17 cellular contexts compared by ENCODE assay signal in genomic region chr12:26152507-26153102, GRCh38. TPM values are rescaled to one million over a fixed set of nuclear protein-coding genes. Genes with fewer than 3 reads are reported as not detected.
DNase-seq lines count a peak whose midpoint lies in the region; ATAC-seq, FAIRE-seq and TF ChIP-seq lines count a peak whose summit lies in the region.
"Had no signal": no experiment of that assay in that cellular context is flagged by ENCODE, and none has a peak within 500 bp of the region (broad histone marks: within the 10 kb centered on the region; RNA-seq: fewer than 3 reads in every experiment).

No MANE protein-coding gene starts in this region.

- TF ChIP-seq EP300 in A549 (IDR thresholded peaks at IDR 0.05): no peak
- no peak for TF ChIP-seq EP300 in tibial nerve (IDR thresholded peaks at IDR 0.05)

- peak overlapping the region; percentile 67; the same call in 1 of the 2 replicates for H3K23ac ChIP-seq in IMR-90 (ENCODE audit: low read depth, low read length)

- H3K9me3 ChIP-seq in A549: no peaks in the 10 kb centered on the region
- H3K9me3 ChIP-seq in IMR-90 (ENCODE audit: control insufficient read depth, insufficient read depth, low read length): no peaks in the 10 kb centered on the region
- H3K9me3 ChIP-seq in astrocyte (ENCODE audit: insufficient read depth, low read depth, low read length): no peaks in the 10 kb centered on the region
- H3K9me3 ChIP-seq in tibial nerve: no peaks in the 10 kb centered on the region

- no peaks in the 10 kb centered on the region for H3K36me3 Mint-ChIP-seq in astrocyte (ENCODE audit: low read depth, unreplicated experiment)
- H3K36me3 Mint-ChIP-seq: natural killer cell treated with Interleukin-12 subunit alpha and Interleukin-12 subunit beta and Interleukin-15 and Interleukin-18, amount 100 ng/mL, for 72 hours had no signal

- peak overlapping the region; percentile 92 for H2BK20ac ChIP-seq in IMR-90 (ENCODE audit: low read depth, low read length)

- H3K27ac ChIP-seq in A549 (peak overlapping the region; percentile 8 to 9; a peak in 1 of 6 replicates), IMR-90 (ENCODE audit: insufficient read depth, low read length) (no peak overlapping the region), astrocyte (ENCODE audit: low read depth, low read length) (peak overlapping the region; percentile 89), tibial nerve (no peak overlapping the region)

- H3K79me1 ChIP-seq in IMR-90 (ENCODE audit: low read depth in 1 of 2, low read length in 2 of 2): no peaks in the 10 kb centered on the region

- H2BK5ac ChIP-seq in IMR-90 (ENCODE audit: low read depth, low read length, poor library complexity, severe bottlenecking): peak overlapping the region; percentile 78

- H2AFZ ChIP-seq in IMR-90 (replicated peaks; ENCODE audit: low read length, poor library complexity): peak overlapping the region; percentile 38
- H2AFZ ChIP-seq in astrocyte (ENCODE audit: low read depth, low read length): peak overlapping the region; percentile 44

- peaks cover 15% of the 10 kb centered on the region for H3K9me1 ChIP-seq in IMR-90 (ENCODE audit: insufficient read depth, low read length)

- no peak overlapping the region for H3K4me3 ChIP-seq in A549
- no peak overlapping the region for H3K4me3 ChIP-seq in IMR-90 (ENCODE audit: insufficient read depth, low read depth, low read length)
- no peak overlapping the region for H3K4me3 ChIP-seq in astrocyte (ENCODE audit: insufficient read depth, low read depth, low read length)
- H3K4me3 ChIP-seq in tibial nerve: no peak overlapping the region

- BruUV-seq in IMR-90 (replicated peaks; lab: Mats Ljungman, UMichigan): no TSS peak

- dilution Hi-C loops in IMR-90 (cut with HindIII; ENCODE audit: low sequenced_read_pairs, unreplicated experiment): no loop called here

- POLR2A ChIA-PET in A549 (lab: Yijun Ruan, JAX) (interaction anchor here (0.6 to 0.9 kb wide), 2 partner anchors 30 to 33 kb away, joined by 3 read pairs; no protein-coding TSS in a partner anchor), IMR-90 (lab: Charles Lee; ENCODE audit: unreplicated experiment) (no interaction called here)

- H3K4me1 Mint-ChIP-seq in astrocyte (ENCODE audit: low read depth, unreplicated experiment): peaks cover 37% of the 10 kb centered on the region

- peak overlapping the region; percentile 42 to 82; a peak in 3 of 4 replicates for H4K8ac ChIP-seq in IMR-90 (ENCODE audit: low read depth in 2 of 2, low read length in 2 of 2)

- H3K4me2 ChIP-seq in A549 (peak overlapping the region; percentile 59; the same call in 2 of the 3 replicates), IMR-90 (ENCODE audit: low read depth, low read length) (peak overlapping the region; percentile 4; the same call in 1 of the 2 replicates), astrocyte (ENCODE audit: low read length) (peak overlapping the region; percentile 27)

- TF ChIP-seq RAD21 in A549 (conservative IDR thresholded peaks at IDR 0.05 in 1 of 2, IDR thresholded peaks at IDR 0.05 in 1 of 2) (no peak), IMR-90 (IDR thresholded peaks at IDR 0.05; ENCODE audit: low read length) (no peak)

- no peaks in the 10 kb centered on the region for H3K79me2 ChIP-seq in astrocyte (ENCODE audit: insufficient read depth, low read length)

- H4K5ac ChIP-seq in IMR-90 (ENCODE audit: low read depth, low read length): peak overlapping the region; percentile 22; the same call in 1 of the 2 replicates

- H4K20me1 ChIP-seq in IMR-90 (ENCODE audit: insufficient read depth, low read length): no peaks in the 10 kb centered on the region
- H4K20me1 ChIP-seq in astrocyte (ENCODE audit: insufficient read depth, low read length): no peaks in the 10 kb centered on the region

- FAIRE-seq in A549 (lab: Jason Lieb, UNC) (no peak), astrocyte (lab: Jason Lieb, UNC) (no peak)

- H3K36me3 ChIP-seq in IMR-90 (ENCODE audit: control insufficient read depth, insufficient read depth, low read length) (no peaks in the 10 kb centered on the region), astrocyte (ENCODE audit: insufficient read depth, low read length) (no peaks in the 10 kb centered on the region), tibial nerve (no peaks in the 10 kb centered on the region)

- no peak overlapping the region for H3K56ac ChIP-seq in IMR-90 (ENCODE audit: extremely low read depth, insufficient read depth, low read length)

- TF ChIP-seq CTCF in A549 (IDR thresholded peaks at IDR 0.05) (no peak), IMR-90 (conservative IDR thresholded peaks at IDR 0.05; ENCODE audit: low read depth, low read length) (no peak), astrocyte (IDR thresholded peaks at IDR 0.05; ENCODE audit: insufficient read depth, low read depth, low read length) (no peak), tibial nerve (IDR thresholded peaks at IDR 0.05) (no peak)

- intact Hi-C loops in IMR-90 (cut with micrococcal nuclease): loop anchor here (5.0 kb wide), 1 partner anchor 40 kb away; no protein-coding TSS in a partner anchor

- CTCF ChIA-PET in A549 (lab: Yijun Ruan, JAX): interaction anchor here (0.6 to 1.6 kb wide), 2 partner anchors 64 to 149 kb away, joined by 3 read pairs; no protein-coding TSS in a partner anchor
- CTCF ChIA-PET in IMR-90 (lab: Yijun Ruan, JAX): interaction anchor here (0.9 kb wide), 1 partner anchor 14 kb away, joined by 4 read pairs; no protein-coding TSS in a partner anchor

- DNase-seq in A549 (ENCODE audit: low read depth in 1 of 2, low spot score in 1 of 2) (no peak), IMR-90 (no peak), astrocyte (ENCODE audit: low read depth) (no peak), myocyte (ENCODE audit: low read depth) (peak; percentile 55), tibial nerve (ENCODE audit: low spot score in 2 of 2) (no peak), NCI-H1694 (lab: John Stamatoyannopoulos, UW) (no peak)
- DNase-seq in effector CD4-positive, alpha-beta T cell: no peak
- no peak for DNase-seq in activated CD4-positive, CD25-positive, alpha-beta regulatory T cell treated with anti-CD3 and anti-CD28 coated beads, Interleukin-2, amount 50 U/mL, for 72 hours
- DNase-seq: activated CD4-positive, alpha-beta T cell treated with anti-CD3 and anti-CD28 coated beads for 48 hours; activated CD8-positive, alpha-beta memory T cell treated with anti-CD3 and anti-CD28 coated beads, Interleukin-2, amount 50 U/mL, for 48 hours; activated naive CD4-positive, alpha-beta T cell treated with anti-CD3 and anti-CD28 coated beads for 36 hours; GOT3; NCI-H1436 treated with DMSO at 0.1 percent for 48 hours; NCI-H446 treated with DMSO at 0.1 percent for 48 hours; SIG-M5; T-helper 9 cell had no signal

- in situ Hi-C loops in IMR-90 (cut with MboI; ENCODE audit: low sequenced_read_pairs): no loop called here

- H2AK9ac ChIP-seq in IMR-90 (replicated peaks; ENCODE audit: low read depth, low read length, poor library complexity): peak overlapping the region; percentile 12

- H3K18ac ChIP-seq in IMR-90 (ENCODE audit: low read depth, low read length): peak overlapping the region; percentile 74; the same call in 1 of the 2 replicates

- H2BK15ac ChIP-seq in IMR-90 (ENCODE audit: low read depth, low read length): peak overlapping the region; percentile 69; the same call in 2 of the 3 replicates

- H4K91ac ChIP-seq in IMR-90 (ENCODE audit: insufficient read depth, low read depth, low read length): peak overlapping the region; percentile 81

- no peaks in the 10 kb centered on the region for H3K9me3 Mint-ChIP-seq in astrocyte (ENCODE audit: unreplicated experiment)
- H3K9me3 Mint-ChIP-seq: activated naive CD4-positive, alpha-beta T cell treated with anti-CD3 and anti-CD28 coated beads for 36 hours; natural killer cell treated with Interleukin-12 subunit alpha and Interleukin-12 subunit beta and Interleukin-15 and Interleukin-18, amount 100 ng/mL, for 72 hours had no signal

- peaks cover 17% of the 10 kb centered on the region for H3K4me1 ChIP-seq in A549
- peaks cover 19% of the 10 kb centered on the region for H3K4me1 ChIP-seq in IMR-90 (ENCODE audit: control insufficient read depth, insufficient read depth, low read length)
- peaks cover 38% of the 10 kb centered on the region for H3K4me1 ChIP-seq in astrocyte (ENCODE audit: insufficient read depth, low read length)
- peaks cover 0 to 29% (median 11%) of the 10 kb centered on the region in 4 donors for H3K4me1 ChIP-seq in tibial nerve

- no peak overlapping the region for H3K4me3 Mint-ChIP-seq in astrocyte (ENCODE audit: unreplicated experiment)
- H3K4me3 Mint-ChIP-seq: activated naive CD4-positive, alpha-beta T cell treated with anti-CD3 and anti-CD28 coated beads for 36 hours; natural killer cell treated with Interleukin-12 subunit alpha and Interleukin-12 subunit beta and Interleukin-15 and Interleukin-18, amount 100 ng/mL, for 72 hours had no signal

- H3K27me3 Mint-ChIP-seq in astrocyte (ENCODE audit: low read depth, unreplicated experiment): no peaks in the 10 kb centered on the region

- 64% methylated on average over 2 of the region's 2 CpGs for WGBS in A549 (ENCODE audit: missing lambda C conversion rate)
- WGBS in IMR-90 (ENCODE audit: extremely low coverage in 2 of 2, insufficient read length in 1 of 2), 2 experiments: 86% methylated on average over 2 of the region's 2 CpGs; no CpG with 5 or more reads in 1 of the 2 experiments
- WGBS in tibial nerve, 2 donors: 95% methylated on average over 2 of the region's 2 CpGs

- ATAC-seq in A549 (no peak), IMR-90 (ENCODE audit: low read depth) (no peak)
- ATAC-seq: natural killer cell treated with Interleukin-12 subunit alpha and Interleukin-12 subunit beta and Interleukin-15 and Interleukin-18, amount 100 ng/mL, for 72 hours had no signal

- TF ChIP-seq POLR2A in A549 (IDR thresholded peaks at IDR 0.05; ENCODE audit: low read length) (no peak), IMR-90 (IDR thresholded peaks at IDR 0.05; ENCODE audit: low read depth, low read length) (no peak), tibial nerve (IDR thresholded peaks at IDR 0.05) (no peak)

- peak overlapping the region; percentile 35 for H3K27ac Mint-ChIP-seq in astrocyte (ENCODE audit: unreplicated experiment)
- H3K27ac Mint-ChIP-seq: activated naive CD4-positive, alpha-beta T cell treated with anti-CD3 and anti-CD28 coated beads for 36 hours; natural killer cell treated with Interleukin-12 subunit alpha and Interleukin-12 subunit beta and Interleukin-15 and Interleukin-18, amount 100 ng/mL, for 72 hours had no signal

- H3K14ac ChIP-seq in IMR-90 (replicated peaks; ENCODE audit: low read depth, low read length): peak overlapping the region; percentile 97

- H3K27me3 ChIP-seq in IMR-90 (ENCODE audit: control insufficient read depth, insufficient read depth, low read length) (no peaks in the 10 kb centered on the region; the same call in 1 of the 2 replicates), astrocyte (ENCODE audit: insufficient read depth, low read length) (no peaks in the 10 kb centered on the region), tibial nerve (no peaks in the 10 kb centered on the region)

- H2BK120ac ChIP-seq in IMR-90 (ENCODE audit: low read depth, low read length): peak overlapping the region; percentile 79

- H2AK5ac ChIP-seq in IMR-90 (ENCODE audit: low read depth, low read length): peak overlapping the region; percentile 97

- H3K4ac ChIP-seq in IMR-90 (ENCODE audit: low read depth, low read length): peak overlapping the region; percentile 88

- no peak overlapping the region for H3K9ac ChIP-seq in IMR-90 (ENCODE audit: low read depth, low read length)
- H3K9ac ChIP-seq in astrocyte (ENCODE audit: low read length): peak overlapping the region; percentile 48

RNA-seq across cellular contexts. Expression of gene BHLHE41, which starts 27.8 kb away (rescaled TPM):
- polyA plus RNA-seq in A549 (2011; rRNA removed) (0.22 and 0.41 TPM in 2 replicates), A549 (2017; fragmentation: RNase III; extraction: RNeasy Plus Mini Kit Qiagen cat#74134 plus additional on column Dnase treatment) (0.52 to 1.1 TPM (median 0.81 TPM) in 3 replicates), IMR-90 (2012; rRNA removed) (3.8 and 5.2 TPM in 2 replicates)
- polyA plus RNA-seq in A549 (2012; cell fraction: cytosol; rRNA removed): 0.09 and 0.17 TPM in 2 replicates
- 0.32 and 0.42 TPM in 2 replicates for polyA plus RNA-seq in A549 (2012; cell fraction: nucleus; rRNA removed)
- polyA minus RNA-seq in A549 (2011; rRNA and poly(A)+ RNA removed): not detected in 2 replicates
- total RNA-seq in IMR-90 (2012; rRNA removed) (0.72 and 1.1 TPM in 2 replicates), astrocyte (2.9 and 4.3 TPM in 2 replicates), myocyte (5.9 and 6.3 TPM in 2 replicates), tibial nerve (10 to 100 TPM in 2 of 4 donors, 1 to 10 TPM in 2; 6.5 to 12.7 (median 9.9) TPM)
- 0.64 and 1.6 TPM in 2 replicates for polyA plus RNA-seq in IMR-90 (2012; cell fraction: cytosol; rRNA removed)
- polyA plus RNA-seq in IMR-90 (2012; cell fraction: nucleus; rRNA removed; ENCODE audit: low replicate concordance): 5.6 and 8.7 TPM in 2 replicates
- polyA plus RNA-seq in myocyte (2012): 14.5 TPM
- total RNA-seq: activated naive CD4-positive, alpha-beta T cell treated with anti-CD3 and anti-CD28 coated beads for 36 hours; natural killer cell treated with Interleukin-12 subunit alpha and Interleukin-12 subunit beta and Interleukin-15 and Interleukin-18, amount 100 ng/mL, for 72 hours had no signal

RNA-seq across cellular contexts. Expression of gene SSPN, which starts 42.8 kb away (rescaled TPM):
- polyA plus RNA-seq in A549 (2011; rRNA removed): 2.2 and 2.6 TPM in 2 replicates
- 0.40 and 0.42 TPM in 2 replicates for polyA plus RNA-seq in A549 (2012; cell fraction: cytosol; rRNA removed)
- polyA plus RNA-seq in A549 (2012; cell fraction: nucleus; rRNA removed): 0.15 and 0.37 TPM in 2 replicates
- polyA plus RNA-seq in A549 (2017; fragmentation: RNase III; extraction: RNeasy Plus Mini Kit Qiagen cat#74134 plus additional on column Dnase treatment): 0.85 to 2.0 TPM (median 1.2 TPM) in 3 replicates
- polyA minus RNA-seq in A549 (2011; rRNA and poly(A)+ RNA removed): 3.6 and 5.0 TPM in 2 replicates
- total RNA-seq in IMR-90 (2012; rRNA removed): 5.6 and 7.8 TPM in 2 replicates
- 3.5 and 4.1 TPM in 2 replicates for polyA plus RNA-seq in IMR-90 (2012; rRNA removed)
- polyA plus RNA-seq in IMR-90 (2012; cell fraction: cytosol; rRNA removed): 2.8 and 4.8 TPM in 2 replicates
- 0.85 and 2.2 TPM in 2 replicates for polyA plus RNA-seq in IMR-90 (2012; cell fraction: nucleus; rRNA removed; ENCODE audit: low replicate concordance)
- 6.3 and 11.2 TPM in 2 replicates for total RNA-seq in astrocyte
- 79.5 and 120 TPM in 2 replicates for total RNA-seq in myocyte
- 48.8 TPM for polyA plus RNA-seq in myocyte (2012)
- 10 to 100 TPM; 19.2 to 54.4 (median 45.2) TPM for total RNA-seq in tibial nerve
- total RNA-seq: activated naive CD4-positive, alpha-beta T cell treated with anti-CD3 and anti-CD28 coated beads for 36 hours had no signal

Comparison
In these comparisons a context has a peak if more than half of its experiments do, and no peak if none do; other contexts are left out.
1. H3K27ac ChIP-seq: peak in A549 (2 of 2) and astrocyte (single experiment); none in IMR-90 (single experiment) and tibial nerve (0 of 4).
2. H3K4me2 ChIP-seq: peak in every context shown above with its lines; median percentile 59 in A549; 27 in astrocyte; 4 in IMR-90.